6 cellular contexts compared by ENCODE assay signal in genomic region chr19:38360839-38361631, GRCh38. TPM values are rescaled to one million over a fixed set of nuclear protein-coding genes. Genes with fewer than 3 reads are reported as not detected.
DNase-seq lines count a peak whose midpoint lies in the region; ATAC-seq, FAIRE-seq and TF ChIP-seq lines count a peak whose summit lies in the region.

No MANE protein-coding gene starts in this region.

- no peak overlapping the region for H3K27ac Mint-ChIP-seq in activated CD4-positive, alpha-beta T cell treated with anti-CD3 and anti-CD28 coated beads for 36 hours

- intact Hi-C loops in activated CD4-positive, alpha-beta T cell treated with anti-CD3 and anti-CD28 coated beads for 36 hours (cut with DNase I, micrococcal nuclease), result no loop called here
- intact Hi-C loops in testis (cut with DNase I; ENCODE audit: low total_unique reads), result no loop called here

- POLR2A ChIA-PET in activated CD4-positive, alpha-beta T cell treated with anti-CD3 and anti-CD28 coated beads for 36 hours (lab: Charles Lee), result no interaction called here

- ATAC-seq in activated CD4-positive, alpha-beta T cell treated with anti-CD3 and anti-CD28 coated beads for 36 hours, result no peak
- no peak for ATAC-seq in HG03039 (IDR thresholded peaks at IDR 0.05; ENCODE audit: unreplicated experiment)

- TF ChIP-seq CTCF in foreskin fibroblast (IDR thresholded peaks at IDR 0.05; ENCODE audit: low read depth, low read length) (no peak), testis (IDR thresholded peaks at IDR 0.05) (no peak)

- H3K4me3 Mint-ChIP-seq in activated CD4-positive, alpha-beta T cell treated with anti-CD3 and anti-CD28 coated beads for 36 hours, result peak overlapping the region; percentile 76

- H3K27me3 ChIP-seq in testis, result no peaks in the 10 kb centered on the region
- H3K27me3 ChIP-seq in small intestine (ENCODE audit: control insufficient read depth in 2 of 2, insufficient read depth in 2 of 2, low read length in 2 of 2), result no peaks in the 10 kb centered on the region

- H3K27ac ChIP-seq in testis (no peak overlapping the region), small intestine (ENCODE audit: low read depth in 1 of 2, low read length in 1 of 2) (no peak overlapping the region)

- H3K4me1 ChIP-seq in testis (peaks cover 5% of the 10 kb centered on the region), small intestine (ENCODE audit: control insufficient read depth in 2 of 2, insufficient read depth in 1 of 2, low read depth in 1 of 2, low read length in 1 of 2) (no peaks in the 10 kb centered on the region)

- TF ChIP-seq POLR2A in testis (IDR thresholded peaks at IDR 0.05), result no peak

- DNase-seq in activated CD4-positive, alpha-beta T cell treated with anti-CD3 and anti-CD28 coated beads for 36 hours, result no peak
- DNase-seq in activated CD4-positive, alpha-beta T cell treated with anti-CD3 and anti-CD28 coated beads for 1 hour, result no peak
- no peak for DNase-seq in foreskin fibroblast
- no peak for DNase-seq in testis
- DNase-seq in small intestine, result no peak

- peaks cover 9% of the 10 kb centered on the region for H3K4me1 Mint-ChIP-seq in activated CD4-positive, alpha-beta T cell treated with anti-CD3 and anti-CD28 coated beads for 36 hours

- H3K9me3 ChIP-seq in testis (no peaks in the 10 kb centered on the region), small intestine (ENCODE audit: control insufficient read depth, low read depth) (no peaks in the 10 kb centered on the region)

- 20% methylated on average over 20 to 23 of the region's 23 CpGs for WGBS in testis, 2 donors
- WGBS in small intestine, 3 donors, result 16 to 24% (median 21%) methylated on average over 23 of the region's 23 CpGs

- no peaks in the 10 kb centered on the region for H3K9me3 Mint-ChIP-seq in activated CD4-positive, alpha-beta T cell treated with anti-CD3 and anti-CD28 coated beads for 36 hours (ENCODE audit: low read depth)

- peaks cover 19% of the 10 kb centered on the region for H3K27me3 Mint-ChIP-seq in activated CD4-positive, alpha-beta T cell treated with anti-CD3 and anti-CD28 coated beads for 36 hours

- CTCF ChIA-PET in activated CD4-positive, alpha-beta T cell treated with anti-CD3 and anti-CD28 coated beads for 36 hours (lab: Charles Lee), result interaction anchor here (0.5 to 1.9 kb wide), 6 partner anchors 13 to 563 kb away, joined by 3 to 9 read pairs (median 3); partner anchors contain the start of genes FAM98C, KCNK6, PPP1R14A and PSMD8

- no peak for FAIRE-seq in small intestine (lab: Jason Lieb, UNC)

- peak overlapping the region; percentile 60 to 65 for H3K4me3 ChIP-seq in foreskin fibroblast (ENCODE audit: low read depth in 1 of 2, low read length in 2 of 2)
- H3K4me3 ChIP-seq in testis, result peak overlapping the region; percentile 50 to 60
- H3K4me3 ChIP-seq in small intestine (ENCODE audit: low read depth in 1 of 2, low read length in 2 of 2), result peak overlapping the region in 1 of 2 donors; percentile 50

- no peaks in the 10 kb centered on the region for H3K36me3 ChIP-seq in testis (ENCODE audit: low read depth, missing control alignments)
- no peaks in the 10 kb centered on the region for H3K36me3 ChIP-seq in small intestine (ENCODE audit: control insufficient read depth in 2 of 2, insufficient read depth in 2 of 2, low read length in 2 of 2)

- H3K36me3 Mint-ChIP-seq in activated CD4-positive, alpha-beta T cell treated with anti-CD3 and anti-CD28 coated beads for 36 hours (ENCODE audit: low read depth), result no peaks in the 10 kb centered on the region

RNA-seq across cellular contexts. Expression of gene PSMD8, which starts 13.3 kb away (rescaled TPM):
- total RNA-seq in activated CD4-positive, alpha-beta T cell treated with anti-CD3 and anti-CD28 coated beads for 36 hours, result 100 to 1,000 TPM; 219 to 275 TPM
- 100 to 1,000 TPM; 244 to 265 TPM for total RNA-seq in testis
- 373 TPM for polyA plus RNA-seq in testis (ENCODE audit: insufficient read depth, low read depth, low replicate concordance)
- 100 to 1,000 TPM; 147 to 182 (median 149) TPM for polyA plus RNA-seq in small intestine

RNA-seq across cellular contexts. Expression of gene CATSPERG, which starts 25.4 kb away (rescaled TPM):
- 1 to 10 TPM; 3.3 to 3.4 TPM for total RNA-seq in activated CD4-positive, alpha-beta T cell treated with anti-CD3 and anti-CD28 coated beads for 36 hours
- total RNA-seq in testis, result 10 to 100 TPM; 56.3 to 84.0 TPM
- 141 TPM for polyA plus RNA-seq in testis (ENCODE audit: insufficient read depth, low read depth, low replicate concordance)
- polyA plus RNA-seq in small intestine, result 1 to 10 TPM; 1.9 to 3.4 (median 2.0) TPM

RNA-seq across cellular contexts. Expression of gene GGN, which starts 26.8 kb away (rescaled TPM):
- total RNA-seq in activated CD4-positive, alpha-beta T cell treated with anti-CD3 and anti-CD28 coated beads for 36 hours, result under 1 TPM; 0.30 to 0.51 TPM
- 10 to 100 TPM; 43.7 to 80.2 TPM for total RNA-seq in testis
- polyA plus RNA-seq in testis (ENCODE audit: insufficient read depth, low read depth, low replicate concordance) (196 TPM), small intestine (10 to 100 TPM in 2 of 3 donors, 1 to 10 TPM in 1; 1.7 to 16.1 (median 14.6) TPM)

RNA-seq across cellular contexts. Expression of gene SPRED3, which starts 27.5 kb away (rescaled TPM):
- total RNA-seq in activated CD4-positive, alpha-beta T cell treated with anti-CD3 and anti-CD28 coated beads for 36 hours, result 1 to 10 TPM; 3.0 to 4.5 TPM
- total RNA-seq in testis, result 1 to 10 TPM; 2.2 to 2.6 TPM
- 1.7 TPM for polyA plus RNA-seq in testis (ENCODE audit: insufficient read depth, low read depth, low replicate concordance)
- 1 to 10 TPM in 2 of 3 donors, under 1 TPM in 1; 0.85 to 2.7 (median 2.5) TPM for polyA plus RNA-seq in small intestine

RNA-seq across cellular contexts. Expression of gene KCNK6, which starts 41.4 kb away (rescaled TPM):
- 10 to 100 TPM in 1 of 2 experiments, 1 to 10 TPM in 1; 9.6 to 10.2 TPM for total RNA-seq in activated CD4-positive, alpha-beta T cell treated with anti-CD3 and anti-CD28 coated beads for 36 hours
- total RNA-seq in testis, result 1 to 10 TPM; 2.3 to 3.5 TPM
- polyA plus RNA-seq in testis (ENCODE audit: insufficient read depth, low read depth, low replicate concordance) (3.4 TPM), small intestine (1 to 10 TPM; 2.7 to 7.5 (median 2.9) TPM)

Comparison
In these comparisons a context has a peak if more than half of its experiments do, and no peak if none do; other contexts are left out.
1. RNA of gene CATSPERG, which starts 25.4 kb away (total RNA-seq): 56.3 to 84.0 TPM in testis; 3.3 to 3.4 TPM in activated CD4-positive, alpha-beta T cell treated with anti-CD3 and anti-CD28 coated beads for 36 hours; every median in the first group is over 10 times any median in the second.
2. RNA of gene GGN, which starts 26.8 kb away (total RNA-seq): 43.7 to 80.2 TPM in testis; 0.30 to 0.51 TPM in activated CD4-positive, alpha-beta T cell treated with anti-CD3 and anti-CD28 coated beads for 36 hours; every median in the first group is over 10 times any median in the second.